Comparison of ENCODE assay signal across 15 cellular contexts in the genomic region with DNA sequence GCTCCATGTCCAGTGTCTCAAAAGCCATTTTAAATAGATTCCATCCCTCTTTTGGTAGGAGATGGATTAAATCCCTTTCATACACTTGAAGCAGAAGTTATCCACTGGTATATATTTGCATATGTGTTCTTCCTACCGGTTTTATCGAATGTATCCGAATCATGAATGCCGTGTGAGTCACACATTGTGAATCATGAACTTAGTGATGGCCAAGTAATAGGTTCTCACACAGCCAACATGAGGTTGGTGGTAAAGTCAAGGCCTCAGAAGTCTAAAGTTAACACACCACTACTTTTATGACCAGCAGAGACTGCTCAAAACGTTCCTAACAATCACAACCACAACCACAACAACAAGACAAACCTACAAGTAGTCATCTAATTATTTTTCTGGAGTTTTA.
DNase-seq lines count a peak whose midpoint lies in the region; ATAC-seq and TF ChIP-seq lines count a peak whose summit lies in the region.
"Had no signal": no experiment of that assay in that cellular context is flagged by ENCODE, and none has a peak within 500 bp of the region (broad histone marks: within the 10 kb centered on the region; RNA-seq: fewer than 3 reads in every experiment).

No MANE protein-coding gene starts in this region.

- intact Hi-C loops in cardiac septum (cut with DNase I) = no loop called here

- H3K4me3 ChIP-seq in AG10803 (ENCODE audit: low read length) = no peak overlapping the region
- no peak overlapping the region for H3K4me3 ChIP-seq in cardiac fibroblast (replicated peaks in 1 of 2; ENCODE audit: low read depth in 2 of 2, low read length in 2 of 2)
- H3K4me3 ChIP-seq: esophagus muscularis mucosa, lower lobe of right lung, uterus had no signal

- DNase-seq in AG10803 (ENCODE audit: low read depth) = peak; percentile 77
- DNase-seq in LHCN-M2 (ENCODE audit: low read depth) = peak; percentile 86
- peak; percentile 46 to 86 for DNase-seq in cardiac fibroblast (ENCODE audit: low read depth in 2 of 2)
- peak; percentile 18 for DNase-seq in kidney tubule cell (ENCODE audit: low spot score)
- DNase-seq in NCI-H187 treated with DMSO at 0.1 percent for 48 hours (lab: John Stamatoyannopoulos, UW) = no peak
- no peak for DNase-seq in cardiac septum (ENCODE audit: low spot score)
- DNase-seq in GF-D8 (lab: John Stamatoyannopoulos, UW) = no peak
- DNase-seq: Karpas-422; lower lobe of right lung; naive thymus-derived CD8-positive, alpha-beta T cell; NCI-H510A treated with DMSO at 0.1 percent for 48 hours; stimulated activated naive CD8-positive, alpha-beta T cell treated with anti-CD3 and anti-CD28 coated beads, Interleukin-15, amount 100 ng/mL, for 72 hours; uterus had no signal

- TF ChIP-seq CTCF in AG10803 (conservative IDR thresholded peaks at IDR 0.05; ENCODE audit: low read length) (no peak), cardiac fibroblast (IDR thresholded peaks at IDR 0.05; ENCODE audit: low read depth, low read length) (no peak)

- no peak for ATAC-seq in HG02610 (IDR thresholded peaks at IDR 0.05; ENCODE audit: unreplicated experiment)
- ATAC-seq: lower lobe of right lung; naive thymus-derived CD8-positive, alpha-beta T cell; stimulated activated naive CD8-positive, alpha-beta T cell treated with anti-CD3 and anti-CD28 coated beads, Interleukin-15, amount 100 ng/mL, for 72 hours had no signal

Comparison
In these comparisons a context has a peak if more than half of its experiments do, and no peak if none do; other contexts are left out.
1. DNase-seq: peak in AG10803 (single experiment), LHCN-M2 (single experiment), cardiac fibroblast (2 of 2) and kidney tubule cell (single experiment); none in NCI-H187 treated with DMSO at 0.1 percent for 48 hours (single experiment), cardiac septum (single experiment) and GF-D8 (single experiment).